In the genomic region with DNA sequence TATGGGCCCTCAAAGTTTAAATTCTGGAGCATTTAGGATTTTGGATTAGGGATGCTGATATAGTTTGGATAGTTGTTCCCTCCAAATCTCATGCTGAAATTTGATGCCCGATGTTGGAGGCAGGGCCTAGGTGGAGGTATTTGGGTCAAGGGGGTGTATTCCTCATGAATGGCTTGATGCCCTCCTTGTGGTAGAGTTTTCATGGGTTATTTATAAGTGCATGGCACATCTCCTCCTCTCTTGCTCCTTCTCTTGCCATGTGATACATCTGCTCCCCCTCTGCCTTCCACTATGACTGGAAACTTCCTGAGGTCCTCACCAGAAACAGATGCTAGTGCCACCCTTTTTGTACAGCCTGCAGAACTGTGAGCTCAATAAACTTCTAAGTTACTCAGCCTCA, we compare ENCODE assay signal across 36 cellular contexts. TPM values are rescaled to one million over a fixed set of nuclear protein-coding genes. Genes with fewer than 3 reads are reported as not detected.
"Had no signal": no experiment of that assay in that cellular context is flagged by ENCODE, and none has a peak within 500 bp of the region (broad histone marks: within the 10 kb centered on the region; RNA-seq: fewer than 3 reads in every experiment).

No MANE protein-coding gene starts in this region.

- H3K36me3 ChIP-seq: breast epithelium had no signal

- DNase-seq: activated CD4-positive, alpha-beta memory T cell treated with anti-CD3 and anti-CD28 coated beads, Interleukin-2, amount 10 ng/mL, durations not matched to agents 7 days and 5 days; activated CD4-positive, alpha-beta T cell treated with anti-CD3 and anti-CD28 coated beads for 1 hour; activated CD4-positive, alpha-beta T cell treated with anti-CD3 and anti-CD28 coated beads for 36 hours; activated CD4-positive, alpha-beta T cell treated with anti-CD3 and anti-CD28 coated beads for 48 hours; activated CD4-positive, alpha-beta T cell treated with anti-CD3 and anti-CD28 coated beads, Interleukin-2, amount 10 ng/mL, durations not matched to agents 7 days and 5 days; activated CD4-positive, alpha-beta T cell treated with anti-CD3 and anti-CD28 coated beads, Interleukin-2, amount 50 U/mL, for 48 hours; activated CD4-positive, CD25-positive, alpha-beta regulatory T cell; activated CD8-positive, alpha-beta memory T cell treated with anti-CD3 and anti-CD28 coated beads for 24 hours; activated CD8-positive, alpha-beta memory T cell treated with anti-CD3 and anti-CD28 coated beads, Interleukin-2, amount 10 ng/mL, durations not matched to agents 7 days and 5 days; activated CD8-positive, alpha-beta memory T cell treated with anti-CD3 and anti-CD28 coated beads, Interleukin-2, amount 50 U/mL, for 48 hours; activated CD8-positive, alpha-beta T cell treated with anti-CD3 and anti-CD28 coated beads, Interleukin-2, amount 10 ng/mL, durations not matched to agents 7 days and 5 days; activated effector memory CD4-positive, alpha-beta T cell treated with Interleukin-2 at 50 U/mL for 16 hours; activated gamma-delta T cell; activated naive CD4-positive, alpha-beta T cell treated with anti-CD3 and anti-CD28 coated beads, Interleukin-2, amount 10 ng/mL, durations not matched to agents 7 days and 5 days; activated naive CD4-positive, alpha-beta T cell treated with Interleukin-2 at 50 U/mL for 16 hours; activated naive CD8-positive, alpha-beta T cell treated with anti-CD3 and anti-CD28 coated beads, Interleukin-2, amount 10 ng/mL, durations not matched to agents 7 days and 5 days; activated naive CD8-positive, alpha-beta T cell treated with anti-CD3 and anti-CD28 coated beads, Interleukin-2, amount 50 U/mL, for 24 hours; activated T-cell treated with anti-CD3 and anti-CD28 coated beads, Interleukin-2, amount 50 U/mL, for 24 hours; activated T-cell treated with anti-CD3 and anti-CD28 coated beads, Interleukin-2, amount 50 U/mL, for 48 hours; amygdala; anterior cingulate cortex; central memory CD4-positive, alpha-beta T cell; T-cell; T-helper 17 cell; WERI-Rb-1 had no signal

- H3K4me3 ChIP-seq: ascending aorta, breast epithelium had no signal

- H3K4me1 ChIP-seq: ascending aorta, breast epithelium had no signal

- H3K27ac ChIP-seq: ascending aorta, breast epithelium, WERI-Rb-1 had no signal

- FAIRE-seq: TTC549 had no signal

- H3K9me3 Mint-ChIP-seq: activated CD4-positive, alpha-beta memory T cell treated with anti-CD3 and anti-CD28 coated beads, Interleukin-2, amount 10 ng/mL, durations not matched to agents 7 days and 5 days; activated CD4-positive, alpha-beta T cell treated with anti-CD3 and anti-CD28 coated beads, Interleukin-2, amount 10 ng/mL, durations not matched to agents 7 days and 5 days; activated naive CD4-positive, alpha-beta T cell treated with anti-CD3 and anti-CD28 coated beads, Interleukin-2, amount 10 ng/mL, durations not matched to agents 7 days and 5 days; activated naive CD4-positive, alpha-beta T cell treated with anti-CD3 and anti-CD28 coated beads, Interleukin-2, amount 50 U/mL, for 24 hours; activated naive CD8-positive, alpha-beta T cell treated with anti-CD3 and anti-CD28 coated beads, Interleukin-2, amount 10 ng/mL, durations not matched to agents 7 days and 5 days; activated naive CD8-positive, alpha-beta T cell treated with anti-CD3 and anti-CD28 coated beads, Interleukin-2, amount 50 U/mL, for 24 hours; activated T-cell treated with anti-CD3 and anti-CD28 coated beads, Interleukin-2, amount 50 U/mL, for 24 hours; activated T-helper 2 cell treated with anti-CD3 and anti-CD28 coated beads, Interferon-gamma antibody, Interleukin-2, Interleukin-4, amounts not matched to agents 10 μg/mL and 5 μg/mL and 100 μg/mL, durations not matched to agents 14 hours and 24 hours and 36 hours; brain; T-cell; WTC11 had no signal

- H3K27ac Mint-ChIP-seq: activated CD4-positive, alpha-beta memory T cell treated with anti-CD3 and anti-CD28 coated beads, Interleukin-2, amount 10 ng/mL, durations not matched to agents 7 days and 5 days; activated CD4-positive, alpha-beta T cell treated with anti-CD3 and anti-CD28 coated beads for 36 hours; activated CD4-positive, alpha-beta T cell treated with anti-CD3 and anti-CD28 coated beads, Interleukin-2, amount 10 ng/mL, durations not matched to agents 7 days and 5 days; activated CD8-positive, alpha-beta memory T cell treated with anti-CD3 and anti-CD28 coated beads, Interleukin-2, amount 10 ng/mL, durations not matched to agents 7 days and 5 days; activated CD8-positive, alpha-beta T cell treated with anti-CD3 and anti-CD28 coated beads, Interleukin-2, amount 10 ng/mL, durations not matched to agents 7 days and 5 days; activated naive CD4-positive, alpha-beta T cell treated with anti-CD3 and anti-CD28 coated beads, Interleukin-2, amount 50 U/mL, for 24 hours; activated naive CD8-positive, alpha-beta T cell; activated naive CD8-positive, alpha-beta T cell treated with anti-CD3 and anti-CD28 coated beads, Interleukin-2, amount 50 U/mL, for 24 hours; activated T-cell treated with anti-CD3 and anti-CD28 coated beads, Interleukin-2, amount 50 U/mL, for 24 hours; activated T-helper 2 cell treated with anti-CD3 and anti-CD28 coated beads, Interferon-gamma antibody, Interleukin-2, Interleukin-4, amounts not matched to agents 10 μg/mL and 5 μg/mL and 100 μg/mL, durations not matched to agents 14 hours and 24 hours and 36 hours; brain; T-cell; T-helper 17 cell; WTC11 had no signal

- H3K27me3 ChIP-seq: ascending aorta, breast epithelium had no signal

- H3K9me3 ChIP-seq: ascending aorta, breast epithelium had no signal

- H3K4me1 Mint-ChIP-seq: activated CD4-positive, alpha-beta memory T cell treated with anti-CD3 and anti-CD28 coated beads, Interleukin-2, amount 10 ng/mL, durations not matched to agents 7 days and 5 days; activated CD4-positive, alpha-beta T cell treated with anti-CD3 and anti-CD28 coated beads for 36 hours; activated CD4-positive, alpha-beta T cell treated with anti-CD3 and anti-CD28 coated beads, Interleukin-2, amount 10 ng/mL, durations not matched to agents 7 days and 5 days; activated CD8-positive, alpha-beta memory T cell treated with anti-CD3 and anti-CD28 coated beads, Interleukin-2, amount 10 ng/mL, durations not matched to agents 7 days and 5 days; activated naive CD4-positive, alpha-beta T cell treated with anti-CD3 and anti-CD28 coated beads, Interleukin-2, amount 10 ng/mL, durations not matched to agents 7 days and 5 days; activated naive CD4-positive, alpha-beta T cell treated with anti-CD3 and anti-CD28 coated beads, Interleukin-2, amount 50 U/mL, for 24 hours; activated naive CD8-positive, alpha-beta T cell treated with anti-CD3 and anti-CD28 coated beads, Interleukin-2, amount 10 ng/mL, durations not matched to agents 7 days and 5 days; activated naive CD8-positive, alpha-beta T cell treated with anti-CD3 and anti-CD28 coated beads, Interleukin-2, amount 50 U/mL, for 24 hours; brain; T-cell; T-helper 17 cell had no signal

- H3K27me3 Mint-ChIP-seq: activated CD4-positive, alpha-beta memory T cell treated with anti-CD3 and anti-CD28 coated beads, Interleukin-2, amount 10 ng/mL, durations not matched to agents 7 days and 5 days; activated CD4-positive, alpha-beta T cell treated with anti-CD3 and anti-CD28 coated beads for 36 hours; activated CD4-positive, alpha-beta T cell treated with anti-CD3 and anti-CD28 coated beads, Interleukin-2, amount 10 ng/mL, durations not matched to agents 7 days and 5 days; activated CD8-positive, alpha-beta memory T cell treated with anti-CD3 and anti-CD28 coated beads, Interleukin-2, amount 10 ng/mL, durations not matched to agents 7 days and 5 days; activated naive CD4-positive, alpha-beta T cell treated with anti-CD3 and anti-CD28 coated beads, Interleukin-2, amount 10 ng/mL, durations not matched to agents 7 days and 5 days; activated naive CD4-positive, alpha-beta T cell treated with anti-CD3 and anti-CD28 coated beads, Interleukin-2, amount 50 U/mL, for 24 hours; activated naive CD8-positive, alpha-beta T cell; activated naive CD8-positive, alpha-beta T cell treated with anti-CD3 and anti-CD28 coated beads, Interleukin-2, amount 10 ng/mL, durations not matched to agents 7 days and 5 days; activated naive CD8-positive, alpha-beta T cell treated with anti-CD3 and anti-CD28 coated beads, Interleukin-2, amount 50 U/mL, for 24 hours; activated T-cell treated with anti-CD3 and anti-CD28 coated beads, Interleukin-2, amount 50 U/mL, for 24 hours; brain; T-cell; T-helper 17 cell had no signal

- H3K4me3 Mint-ChIP-seq: activated CD4-positive, alpha-beta memory T cell treated with anti-CD3 and anti-CD28 coated beads, Interleukin-2, amount 10 ng/mL, durations not matched to agents 7 days and 5 days; activated CD4-positive, alpha-beta T cell treated with anti-CD3 and anti-CD28 coated beads for 36 hours; activated CD4-positive, alpha-beta T cell treated with anti-CD3 and anti-CD28 coated beads, Interleukin-2, amount 10 ng/mL, durations not matched to agents 7 days and 5 days; activated CD8-positive, alpha-beta memory T cell treated with anti-CD3 and anti-CD28 coated beads, Interleukin-2, amount 10 ng/mL, durations not matched to agents 7 days and 5 days; activated CD8-positive, alpha-beta T cell treated with anti-CD3 and anti-CD28 coated beads, Interleukin-2, amount 10 ng/mL, durations not matched to agents 7 days and 5 days; activated naive CD4-positive, alpha-beta T cell treated with anti-CD3 and anti-CD28 coated beads, Interleukin-2, amount 10 ng/mL, durations not matched to agents 7 days and 5 days; activated naive CD4-positive, alpha-beta T cell treated with anti-CD3 and anti-CD28 coated beads, Interleukin-2, amount 50 U/mL, for 24 hours; activated naive CD8-positive, alpha-beta T cell; activated naive CD8-positive, alpha-beta T cell treated with anti-CD3 and anti-CD28 coated beads, Interleukin-2, amount 10 ng/mL, durations not matched to agents 7 days and 5 days; activated naive CD8-positive, alpha-beta T cell treated with anti-CD3 and anti-CD28 coated beads, Interleukin-2, amount 50 U/mL, for 24 hours; activated T-cell treated with anti-CD3 and anti-CD28 coated beads, Interleukin-2, amount 50 U/mL, for 24 hours; brain; T-cell; T-helper 17 cell; WTC11 had no signal

- ATAC-seq: activated CD4-positive, alpha-beta T cell treated with anti-CD3 and anti-CD28 coated beads for 36 hours; activated CD4-positive, CD25-positive, alpha-beta regulatory T cell treated with anti-CD3 and anti-CD28 coated beads, Interleukin-2, amount 50 U/mL, for 24 hours; activated CD8-positive, alpha-beta memory T cell treated with anti-CD3 and anti-CD28 coated beads, Interleukin-2, amount 10 ng/mL, durations not matched to agents 7 days and 5 days; activated CD8-positive, alpha-beta T cell treated with anti-CD3 and anti-CD28 coated beads, Interleukin-2, amount 10 ng/mL, durations not matched to agents 7 days and 5 days; activated naive CD8-positive, alpha-beta T cell treated with anti-CD3 and anti-CD28 coated beads, Interleukin-2, amount 50 U/mL, for 24 hours; T-cell; T-helper 17 cell; WTC11 had no signal

RNA-seq across cellular contexts. Expression of a gene that starts 17.5 kb away (rescaled TPM):
- total RNA-seq: activated CD4-positive, alpha-beta memory T cell treated with anti-CD3 and anti-CD28 coated beads, Interleukin-2, amount 10 ng/mL, durations not matched to agents 7 days and 5 days; activated CD4-positive, alpha-beta T cell treated with anti-CD3 and anti-CD28 coated beads for 36 hours; activated T-helper 2 cell treated with anti-CD3 and anti-CD28 coated beads, Interferon-gamma antibody, Interleukin-2, Interleukin-4, amounts not matched to agents 10 μg/mL and 5 μg/mL and 100 μg/mL, durations not matched to agents 14 hours and 24 hours and 36 hours; ascending aorta; T-helper 1 cell treated with Interleukin-12 subunit alpha and Interleukin-12 subunit beta and Interleukin-4 antibody, amounts not matched to agents 30 ng/mL and 1 ng/mL, for 36 hours; T-helper 17 cell; T-helper 2 cell treated with Interferon-gamma antibody and Interleukin-4, amounts not matched to agents 100 ng/mL and 5 ng/mL, for 36 hours had no signal
